Comparison of ENCODE assay signal across 15 cellular contexts in genomic region chr10:119167041-119167440, GRCh38. TPM values are rescaled to one million over a fixed set of nuclear protein-coding genes. Genes with fewer than 3 reads are reported as not detected.
A peak's percentile ranks its signal among the peaks of the same experiment; 100 is the strongest.
DNase-seq lines count a peak whose midpoint lies in the region; ATAC-seq, FAIRE-seq and TF ChIP-seq lines count a peak whose summit lies in the region.
"Had no signal": no experiment of that assay in that cellular context is flagged by ENCODE, and none has a peak within 500 bp of the region (broad histone marks: within the 10 kb centered on the region; RNA-seq: fewer than 3 reads in every experiment).

No MANE protein-coding gene starts in this region.

- intact Hi-C loops in HepG2 (cut with micrococcal nuclease; ENCODE audit: unreplicated experiment): loop anchor here (10.0 kb wide), 1 partner anchor 412 kb away; the partner anchor contains the start of gene CACUL1
- intact Hi-C loops in right lobe of liver (cut with DNase I): no loop called here
- intact Hi-C loops in activated T-helper 1 cell treated with anti-CD3 and anti-CD28 coated beads, Interleukin-12 subunit alpha, Interleukin-12 subunit beta, Interleukin-2, Interleukin-4 antibody, amounts not matched to agents 30 ng/mL and 10 ng/mL and 1 ng/mL, durations not matched to agents 14 hours and 24 hours and 36 hours (cut with micrococcal nuclease): no loop called here

- no peak overlapping the region for H2AFZ ChIP-seq in HepG2 (ENCODE audit: low read length)

- TF ChIP-seq RAD21 in HepG2 (CRISPR knock-in tag; IDR thresholded peaks at IDR 0.05): no peak

- H3K4me3 Mint-ChIP-seq in activated T-helper 1 cell treated with anti-CD3 and anti-CD28 coated beads, Interleukin-12 subunit alpha, Interleukin-12 subunit beta, Interleukin-2, Interleukin-4 antibody, amounts not matched to agents 30 ng/mL and 10 ng/mL and 1 ng/mL, durations not matched to agents 14 hours and 24 hours and 36 hours: peak overlapping the region; percentile 91
- peak overlapping the region; percentile 88 for H3K4me3 Mint-ChIP-seq in mesothelial cell of epicardium

- no peaks in the 10 kb centered on the region for H3K27me3 Mint-ChIP-seq in activated T-helper 1 cell treated with anti-CD3 and anti-CD28 coated beads, Interleukin-12 subunit alpha, Interleukin-12 subunit beta, Interleukin-2, Interleukin-4 antibody, amounts not matched to agents 30 ng/mL and 10 ng/mL and 1 ng/mL, durations not matched to agents 14 hours and 24 hours and 36 hours (ENCODE audit: insufficient read depth)
- H3K27me3 Mint-ChIP-seq in mesothelial cell of epicardium (ENCODE audit: low read depth): no peaks in the 10 kb centered on the region
- H3K27me3 Mint-ChIP-seq: progenitor cell of endocrine pancreas had no signal

- no peaks in the 10 kb centered on the region for H4K20me1 ChIP-seq in HepG2 (ENCODE audit: insufficient read depth, low read length)
- H4K20me1 ChIP-seq: BLaER1 had no signal

- peaks cover 4 to 37% of the 10 kb centered on the region in 2 experiments for H3K36me3 ChIP-seq in HepG2 (replicated peaks in 1 of 2; ENCODE audit: control insufficient read depth in 1 of 2, insufficient read depth in 2 of 2, low read length in 2 of 2)
- peaks cover 0 to 36% (median 15%) of the 10 kb centered on the region in 4 donors for H3K36me3 ChIP-seq in right lobe of liver
- peaks cover 16 to 47% (median 32%) of the 10 kb centered on the region in 4 donors for H3K36me3 ChIP-seq in upper lobe of left lung

- 83% methylated on average over 8 of the region's 8 CpGs for WGBS in HepG2 (ENCODE audit: low lambda C conversion rate)
- 81% methylated on average over 8 of the region's 8 CpGs for WGBS in right lobe of liver (ENCODE audit: insufficient coverage, low coverage, low lambda C conversion rate, missing lambda C conversion rate)
- 80 to 83% methylated on average over 8 of the region's 8 CpGs for WGBS in upper lobe of left lung, 2 donors

- FAIRE-seq in HepG2 (lab: Jason Lieb, UNC) (no peak), frontal cortex (lab: Jason Lieb, UNC) (no peak)

- no peak for TF ChIP-seq POLR2A in HepG2 (IDR thresholded peaks at IDR 0.05; ENCODE audit: insufficient read depth in 1 of 2, low read depth in 2 of 2, low read length in 2 of 2)
- TF ChIP-seq POLR2A in right lobe of liver (IDR thresholded peaks at IDR 0.05): no peak
- no peak for TF ChIP-seq POLR2A in upper lobe of left lung (IDR thresholded peaks at IDR 0.05)

- POLR2A ChIA-PET in HepG2 (lab: Yijun Ruan, JAX): interaction anchor here (1.3 to 1.4 kb wide), 2 partner anchors 9 to 40 kb away, joined by 4 to 6 read pairs; partner anchors contain the start of gene GRK5

- BruUV-seq in HepG2 (replicated peaks; lab: Mats Ljungman, UMichigan): no TSS peak

- no peak overlapping the region for H3K9ac ChIP-seq in HepG2 (ENCODE audit: insufficient read depth, low read depth, low read length)

- H3K27ac Mint-ChIP-seq in activated T-helper 1 cell treated with anti-CD3 and anti-CD28 coated beads, Interleukin-12 subunit alpha, Interleukin-12 subunit beta, Interleukin-2, Interleukin-4 antibody, amounts not matched to agents 30 ng/mL and 10 ng/mL and 1 ng/mL, durations not matched to agents 14 hours and 24 hours and 36 hours: peak overlapping the region; percentile 94
- H3K27ac Mint-ChIP-seq in mesothelial cell of epicardium: no peak overlapping the region

- DNase-seq in HepG2 (ENCODE audit: low spot score) (no peak), right lobe of liver (no peak), mesothelial cell of epicardium (ENCODE audit: low spot score in 2 of 2, unreplicated experiment in 2 of 2) (no peak), upper lobe of left lung (no peak), frontal cortex (ENCODE audit: low spot score in 2 of 2) (no peak), anterior cingulate cortex (lab: John Stamatoyannopoulos, UW) (no peak)
- DNase-seq in activated T-helper 1 cell treated with anti-CD3 and anti-CD28 coated beads, Interleukin-12 subunit alpha, Interleukin-12 subunit beta, Interleukin-2, Interleukin-4 antibody, amounts not matched to agents 30 ng/mL and 10 ng/mL and 1 ng/mL, durations not matched to agents 14 hours and 24 hours and 36 hours (ENCODE audit: low spot score): no peak
- DNase-seq: H9; MG63; NCI-H2107; stimulated activated CD4-positive, alpha-beta T cell treated with anti-CD3 and anti-CD28 coated beads, Interleukin-2, amount 100 ng/mL, for 24 hours; stimulated activated naive CD4-positive, alpha-beta T cell had no signal

- ATAC-seq in HepG2 (no peak), right lobe of liver (no peak), upper lobe of left lung (ENCODE audit: low FRiP score in 2 of 2) (no peak), GM18498 (IDR thresholded peaks at IDR 0.05; ENCODE audit: unreplicated experiment) (no peak)

- TF ChIP-seq CTCF in HepG2 (CRISPR knock-in tag; IDR thresholded peaks at IDR 0.05) (no peak), right lobe of liver (IDR thresholded peaks at IDR 0.05) (no peak), mesothelial cell of epicardium (IDR thresholded peaks at IDR 0.05; ENCODE audit: unreplicated experiment) (no peak), upper lobe of left lung (IDR thresholded peaks at IDR 0.05) (no peak)

- H3K4me1 ChIP-seq in HepG2 (ENCODE audit: insufficient read depth, low read length) (peaks cover 26% of the 10 kb centered on the region), right lobe of liver (peaks cover 0 to 24% (median 3%) of the 10 kb centered on the region in 4 donors), upper lobe of left lung (peaks cover 11 to 18% (median 14%) of the 10 kb centered on the region in 4 donors)

- H3K9me3 ChIP-seq in HepG2 (ENCODE audit: low read length): no peaks in the 10 kb centered on the region
- no peaks in the 10 kb centered on the region for H3K9me3 ChIP-seq in right lobe of liver
- no peaks in the 10 kb centered on the region for H3K9me3 ChIP-seq in upper lobe of left lung
- H3K9me3 ChIP-seq: BLaER1, MG63 had no signal

- H3K27ac ChIP-seq in HepG2 (ENCODE audit: extremely low read length, insufficient read depth, low read length): no peak overlapping the region
- no peak overlapping the region for H3K27ac ChIP-seq in right lobe of liver
- peak overlapping the region in 3 of 4 donors; percentile 85 to 90 (median 86) for H3K27ac ChIP-seq in upper lobe of left lung

- H3K36me3 Mint-ChIP-seq in activated T-helper 1 cell treated with anti-CD3 and anti-CD28 coated beads, Interleukin-12 subunit alpha, Interleukin-12 subunit beta, Interleukin-2, Interleukin-4 antibody, amounts not matched to agents 30 ng/mL and 10 ng/mL and 1 ng/mL, durations not matched to agents 14 hours and 24 hours and 36 hours (ENCODE audit: low read depth): peaks cover 39% of the 10 kb centered on the region
- H3K36me3 Mint-ChIP-seq in mesothelial cell of epicardium: peaks cover 24% of the 10 kb centered on the region

- no peak overlapping the region for H3K4me2 ChIP-seq in HepG2 (ENCODE audit: low read depth, low read length)

- no peaks in the 10 kb centered on the region for H3K9me3 Mint-ChIP-seq in activated T-helper 1 cell treated with anti-CD3 and anti-CD28 coated beads, Interleukin-12 subunit alpha, Interleukin-12 subunit beta, Interleukin-2, Interleukin-4 antibody, amounts not matched to agents 30 ng/mL and 10 ng/mL and 1 ng/mL, durations not matched to agents 14 hours and 24 hours and 36 hours
- no peaks in the 10 kb centered on the region for H3K9me3 Mint-ChIP-seq in mesothelial cell of epicardium
- H3K9me3 Mint-ChIP-seq: H9 had no signal

- H3K27me3 ChIP-seq in HepG2 (ENCODE audit: control insufficient read depth in 1 of 2, insufficient read depth in 2 of 2, low read length in 2 of 2) (no peaks in the 10 kb centered on the region), right lobe of liver (no peaks in the 10 kb centered on the region), upper lobe of left lung (no peaks in the 10 kb centered on the region)
- H3K27me3 ChIP-seq: BLaER1, MG63 had no signal

- peaks cover 4% of the 10 kb centered on the region for H3K79me2 ChIP-seq in HepG2 (ENCODE audit: insufficient read depth, low read length)

- no peak overlapping the region for H3K4me3 ChIP-seq in HepG2 (replicated peaks in 1 of 3; ENCODE audit: insufficient read depth in 1 of 3, low read depth in 2 of 3, low read length in 3 of 3)
- H3K4me3 ChIP-seq in right lobe of liver: no peak overlapping the region
- H3K4me3 ChIP-seq in upper lobe of left lung: no peak overlapping the region
- H3K4me3 ChIP-seq: MG63 had no signal

- CTCF ChIA-PET in HepG2 (lab: Yijun Ruan, JAX; ENCODE audit: low intra/inter-chr PET ratio, low total read pairs): no interaction called here

- peaks cover 36% of the 10 kb centered on the region for H3K4me1 Mint-ChIP-seq in activated T-helper 1 cell treated with anti-CD3 and anti-CD28 coated beads, Interleukin-12 subunit alpha, Interleukin-12 subunit beta, Interleukin-2, Interleukin-4 antibody, amounts not matched to agents 30 ng/mL and 10 ng/mL and 1 ng/mL, durations not matched to agents 14 hours and 24 hours and 36 hours (ENCODE audit: low read depth)
- peaks cover 17% of the 10 kb centered on the region for H3K4me1 Mint-ChIP-seq in mesothelial cell of epicardium

- in situ Hi-C loops in HepG2 (cut with HindIII; ENCODE audit: extremely low pct_ligation_motif_present, low pct_unique_long_range_greater_than_20kb): no loop called here

- TF ChIP-seq EP300 in HepG2 (IDR thresholded peaks at IDR 0.05; ENCODE audit: low read depth in 2 of 2, low read length in 2 of 2) (no peak), HepG2 (CRISPR knock-in tag; IDR thresholded peaks at IDR 0.05; ENCODE audit: borderline replicate concordance) (no peak), upper lobe of left lung (IDR thresholded peaks at IDR 0.05) (no peak)

RNA-seq across cellular contexts. Expression of gene SFXN4, which starts 1.5 kb away (rescaled TPM):
- total RNA-seq in HepG2 (2016; rRNA removed; fragmentation: Illumina TruSeq; extraction: Trizol) (47.4 and 64.9 TPM in 2 replicates), right lobe of liver (100 to 1,000 TPM in 1 of 6 experiments, 10 to 100 TPM in 5; 16.0 to 152 (median 23.8) TPM), mesothelial cell of epicardium (33.3 to 37.2 TPM (median 36.6 TPM) in 3 replicates), upper lobe of left lung (10 to 100 TPM in 5 of 6 donors, 1 to 10 TPM in 1; 4.4 to 47.1 (median 19.0) TPM), frontal cortex (21.6 TPM)
- total RNA-seq in HepG2 (2016; cell fraction: cytosol; rRNA removed; fragmentation: Illumina TruSeq; extraction: Trizol; ENCODE audit: low read depth): 71.2 and 73.7 TPM in 2 replicates
- total RNA-seq in HepG2 (2016; cell fraction: insoluble cytoplasmic fraction; rRNA removed; fragmentation: Illumina TruSeq; extraction: Trizol): 55.2 and 66.3 TPM in 2 replicates
- 75.6 and 82.1 TPM in 2 replicates for total RNA-seq in HepG2 (2016; cell fraction: membrane; rRNA removed; fragmentation: Illumina TruSeq; extraction: Trizol)
- total RNA-seq in HepG2 (2016; cell fraction: nucleus; rRNA removed; fragmentation: Illumina TruSeq; extraction: Trizol): 39.7 and 50.2 TPM in 2 replicates
- 44.6 and 47.7 TPM in 2 replicates for polyA plus RNA-seq in HepG2 (2011; rRNA removed)
- polyA plus RNA-seq in HepG2 (2011; cell fraction: cytosol; rRNA removed): 31.1 and 39.7 TPM in 2 replicates
- polyA plus RNA-seq in HepG2 (2011; cell fraction: nucleus; rRNA removed): 45.5 and 47.7 TPM in 2 replicates
- polyA plus RNA-seq in HepG2 (2012): 32.0 and 35.6 TPM in 2 replicates
- 63.0 and 72.7 TPM in 2 replicates for polyA plus RNA-seq in HepG2 (2016; cell fraction: cytosol; fragmentation: Illumina TruSeq; extraction: Trizol; ENCODE audit: low read depth)
- polyA plus RNA-seq in HepG2 (2016; cell fraction: insoluble cytoplasmic fraction; fragmentation: Illumina TruSeq; extraction: Trizol; ENCODE audit: low read depth): 42.6 and 43.4 TPM in 2 replicates
- polyA plus RNA-seq in HepG2 (2016; cell fraction: membrane; fragmentation: Illumina TruSeq; extraction: Trizol; ENCODE audit: low read depth): 56.9 and 60.5 TPM in 2 replicates
- 62.6 and 72.4 TPM in 2 replicates for polyA plus RNA-seq in HepG2 (2016; cell fraction: nucleus; fragmentation: Illumina TruSeq; extraction: Trizol; ENCODE audit: insufficient read depth, low read depth)
- 25.6 and 27.5 TPM in 2 replicates for polyA minus RNA-seq in HepG2 (2011; rRNA and poly(A)+ RNA removed; ENCODE audit: low replicate concordance)
- polyA minus RNA-seq in HepG2 (2011; cell fraction: cytosol; rRNA and poly(A)+ RNA removed): 19.2 and 19.8 TPM in 2 replicates
- 21.6 and 26.9 TPM in 2 replicates for polyA minus RNA-seq in HepG2 (2011; cell fraction: nucleus; rRNA and poly(A)+ RNA removed)
- total RNA-seq in activated T-helper 1 cell treated with anti-CD3 and anti-CD28 coated beads, Interleukin-12 subunit alpha, Interleukin-12 subunit beta, Interleukin-2, Interleukin-4 antibody, amounts not matched to agents 30 ng/mL and 10 ng/mL and 1 ng/mL, durations not matched to agents 14 hours and 24 hours and 36 hours: 58.2 and 58.7 TPM in 2 replicates

RNA-seq across cellular contexts. Expression of gene PRDX3, which starts 11.6 kb away (rescaled TPM):
- 407 and 643 TPM in 2 replicates for total RNA-seq in HepG2 (2016; rRNA removed; fragmentation: Illumina TruSeq; extraction: Trizol)
- total RNA-seq in HepG2 (2016; cell fraction: cytosol; rRNA removed; fragmentation: Illumina TruSeq; extraction: Trizol; ENCODE audit: low read depth): 38.1 and 38.2 TPM in 2 replicates
- 410 and 682 TPM in 2 replicates for total RNA-seq in HepG2 (2016; cell fraction: insoluble cytoplasmic fraction; rRNA removed; fragmentation: Illumina TruSeq; extraction: Trizol)
- 107 and 113 TPM in 2 replicates for total RNA-seq in HepG2 (2016; cell fraction: membrane; rRNA removed; fragmentation: Illumina TruSeq; extraction: Trizol)
- total RNA-seq in HepG2 (2016; cell fraction: nucleus; rRNA removed; fragmentation: Illumina TruSeq; extraction: Trizol): 156 and 165 TPM in 2 replicates
- polyA plus RNA-seq in HepG2 (2011; rRNA removed): 422 and 565 TPM in 2 replicates
- polyA plus RNA-seq in HepG2 (2011; cell fraction: cytosol; rRNA removed): 232 and 280 TPM in 2 replicates
- polyA plus RNA-seq in HepG2 (2011; cell fraction: nucleus; rRNA removed): 67.2 and 84.0 TPM in 2 replicates
- 200 and 294 TPM in 2 replicates for polyA plus RNA-seq in HepG2 (2012)
- polyA plus RNA-seq in HepG2 (2016; cell fraction: cytosol; fragmentation: Illumina TruSeq; extraction: Trizol; ENCODE audit: low read depth): 38.1 and 38.3 TPM in 2 replicates
- polyA plus RNA-seq in HepG2 (2016; cell fraction: insoluble cytoplasmic fraction; fragmentation: Illumina TruSeq; extraction: Trizol; ENCODE audit: low read depth): 634 and 704 TPM in 2 replicates
- polyA plus RNA-seq in HepG2 (2016; cell fraction: membrane; fragmentation: Illumina TruSeq; extraction: Trizol; ENCODE audit: low read depth): 89.6 and 90.4 TPM in 2 replicates
- polyA plus RNA-seq in HepG2 (2016; cell fraction: nucleus; fragmentation: Illumina TruSeq; extraction: Trizol; ENCODE audit: insufficient read depth, low read depth): 227 and 242 TPM in 2 replicates
- polyA minus RNA-seq in HepG2 (2011; rRNA and poly(A)+ RNA removed; ENCODE audit: low replicate concordance): 468 and 479 TPM in 2 replicates
- polyA minus RNA-seq in HepG2 (2011; cell fraction: cytosol; rRNA and poly(A)+ RNA removed): 135 and 138 TPM in 2 replicates
- polyA minus RNA-seq in HepG2 (2011; cell fraction: nucleus; rRNA and poly(A)+ RNA removed): 69.5 and 85.7 TPM in 2 replicates
- 100 to 1,000 TPM; 171 to 235 (median 194) TPM for total RNA-seq in right lobe of liver
- total RNA-seq in activated T-helper 1 cell treated with anti-CD3 and anti-CD28 coated beads, Interleukin-12 subunit alpha, Interleukin-12 subunit beta, Interleukin-2, Interleukin-4 antibody, amounts not matched to agents 30 ng/mL and 10 ng/mL and 1 ng/mL, durations not matched to agents 14 hours and 24 hours and 36 hours: 158 and 163 TPM in 2 replicates
- 85.7 to 91.5 TPM (median 86.5 TPM) in 3 replicates for total RNA-seq in mesothelial cell of epicardium
- total RNA-seq in upper lobe of left lung: 100 to 1,000 TPM in 1 of 6 donors, 10 to 100 TPM in 5; 29.9 to 104 (median 85.1) TPM
- 113 TPM for total RNA-seq in frontal cortex

RNA-seq across cellular contexts. Expression of gene GRK5, which starts 40.3 kb away (rescaled TPM):
- total RNA-seq in HepG2 (2016; rRNA removed; fragmentation: Illumina TruSeq; extraction: Trizol): 12.6 and 12.8 TPM in 2 replicates
- 6.3 and 7.7 TPM in 2 replicates for total RNA-seq in HepG2 (2016; cell fraction: cytosol; rRNA removed; fragmentation: Illumina TruSeq; extraction: Trizol; ENCODE audit: low read depth)
- 11.4 and 13.0 TPM in 2 replicates for total RNA-seq in HepG2 (2016; cell fraction: insoluble cytoplasmic fraction; rRNA removed; fragmentation: Illumina TruSeq; extraction: Trizol)
- total RNA-seq in HepG2 (2016; cell fraction: membrane; rRNA removed; fragmentation: Illumina TruSeq; extraction: Trizol): 18.1 and 19.4 TPM in 2 replicates
- 6.4 and 8.1 TPM in 2 replicates for total RNA-seq in HepG2 (2016; cell fraction: nucleus; rRNA removed; fragmentation: Illumina TruSeq; extraction: Trizol)
- 10.4 and 11.5 TPM in 2 replicates for polyA plus RNA-seq in HepG2 (2011; rRNA removed)
- polyA plus RNA-seq in HepG2 (2011; cell fraction: cytosol; rRNA removed): 10.0 and 11.4 TPM in 2 replicates
- polyA plus RNA-seq in HepG2 (2011; cell fraction: nucleus; rRNA removed): 11.8 and 12.9 TPM in 2 replicates
- polyA plus RNA-seq in HepG2 (2012): 10.9 and 14.3 TPM in 2 replicates
- 7.6 and 7.7 TPM in 2 replicates for polyA plus RNA-seq in HepG2 (2016; cell fraction: cytosol; fragmentation: Illumina TruSeq; extraction: Trizol; ENCODE audit: low read depth)
- polyA plus RNA-seq in HepG2 (2016; cell fraction: insoluble cytoplasmic fraction; fragmentation: Illumina TruSeq; extraction: Trizol; ENCODE audit: low read depth): 14.0 and 15.2 TPM in 2 replicates
- 16.0 and 16.9 TPM in 2 replicates for polyA plus RNA-seq in HepG2 (2016; cell fraction: membrane; fragmentation: Illumina TruSeq; extraction: Trizol; ENCODE audit: low read depth)
- polyA plus RNA-seq in HepG2 (2016; cell fraction: nucleus; fragmentation: Illumina TruSeq; extraction: Trizol; ENCODE audit: insufficient read depth, low read depth): 15.4 and 17.0 TPM in 2 replicates
- polyA minus RNA-seq in HepG2 (2011; rRNA and poly(A)+ RNA removed; ENCODE audit: low replicate concordance): 5.5 and 9.4 TPM in 2 replicates
- 5.5 and 8.2 TPM in 2 replicates for polyA minus RNA-seq in HepG2 (2011; cell fraction: cytosol; rRNA and poly(A)+ RNA removed)
- polyA minus RNA-seq in HepG2 (2011; cell fraction: nucleus; rRNA and poly(A)+ RNA removed): 5.2 and 6.5 TPM in 2 replicates
- total RNA-seq in right lobe of liver: 10 to 100 TPM in 1 of 6 experiments, 1 to 10 TPM in 5; 5.9 to 11.5 (median 7.9) TPM
- 25.3 and 25.8 TPM in 2 replicates for total RNA-seq in activated T-helper 1 cell treated with anti-CD3 and anti-CD28 coated beads, Interleukin-12 subunit alpha, Interleukin-12 subunit beta, Interleukin-2, Interleukin-4 antibody, amounts not matched to agents 30 ng/mL and 10 ng/mL and 1 ng/mL, durations not matched to agents 14 hours and 24 hours and 36 hours
- total RNA-seq in mesothelial cell of epicardium: 13.6 to 14.5 TPM (median 14.0 TPM) in 3 replicates
- total RNA-seq in upper lobe of left lung: 10 to 100 TPM; 38.6 to 80.9 (median 61.1) TPM
- total RNA-seq in frontal cortex: 11.4 TPM

Comparison
In these comparisons a context has a peak if more than half of its experiments do, and no peak if none do; other contexts are left out.
1. H3K27ac ChIP-seq: peak in upper lobe of left lung (3 of 4); none in HepG2 (single experiment) and right lobe of liver (0 of 3).